ENCODE assay signal across 1 cellular context in the genomic region with DNA sequence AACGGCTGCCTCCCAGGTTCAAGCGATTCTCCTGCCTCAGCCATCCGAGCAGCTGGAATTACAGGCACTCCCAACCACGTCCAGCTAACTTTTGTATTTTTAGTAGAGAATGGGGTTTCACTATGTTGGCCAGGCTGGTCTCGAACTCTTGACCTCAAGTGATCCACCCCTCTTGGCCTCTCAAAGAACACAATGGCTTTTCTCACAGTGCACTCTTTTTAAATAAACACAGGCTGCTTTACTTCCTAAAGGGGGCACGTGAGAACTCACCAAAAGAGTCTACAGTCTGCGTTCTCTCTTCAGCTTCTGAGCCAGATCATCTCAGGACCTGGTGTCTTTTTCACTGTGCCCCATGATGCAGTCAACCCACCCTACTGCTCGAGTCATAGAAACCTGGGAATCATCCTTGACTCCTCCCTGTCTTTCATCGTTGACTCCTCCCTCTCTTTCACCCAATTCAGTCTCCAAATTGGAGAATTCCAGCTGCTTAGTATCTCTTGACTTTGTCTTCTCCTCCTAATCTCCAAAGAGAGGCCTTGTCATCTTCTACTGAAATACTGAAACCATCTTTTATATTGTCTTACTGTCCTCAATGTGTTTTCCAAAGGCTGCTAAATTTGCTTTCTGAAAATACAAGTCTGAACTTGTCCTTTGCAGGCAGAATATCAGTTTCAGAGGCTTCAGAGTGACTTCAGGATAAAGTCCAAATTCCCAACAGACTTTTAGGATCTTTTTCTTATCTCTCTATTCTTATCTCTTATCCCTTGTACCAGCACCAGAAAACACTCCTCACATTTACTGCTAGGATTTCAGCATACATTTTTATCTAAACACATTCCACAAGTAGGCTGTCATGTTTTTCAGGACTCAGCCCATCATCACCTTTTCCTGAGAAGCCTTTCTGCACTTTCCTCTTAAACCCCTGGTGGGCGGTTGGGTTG.
TF ChIP-seq lines count a peak whose summit lies in the region.

No MANE protein-coding gene starts in this region.

TF ChIP-seq in HepG2, 621 proteins besides CTCF, POLR2A, EP300 and RAD21 (continued from another document and continues in another):
- TF ChIP-seq, protein P1, sequence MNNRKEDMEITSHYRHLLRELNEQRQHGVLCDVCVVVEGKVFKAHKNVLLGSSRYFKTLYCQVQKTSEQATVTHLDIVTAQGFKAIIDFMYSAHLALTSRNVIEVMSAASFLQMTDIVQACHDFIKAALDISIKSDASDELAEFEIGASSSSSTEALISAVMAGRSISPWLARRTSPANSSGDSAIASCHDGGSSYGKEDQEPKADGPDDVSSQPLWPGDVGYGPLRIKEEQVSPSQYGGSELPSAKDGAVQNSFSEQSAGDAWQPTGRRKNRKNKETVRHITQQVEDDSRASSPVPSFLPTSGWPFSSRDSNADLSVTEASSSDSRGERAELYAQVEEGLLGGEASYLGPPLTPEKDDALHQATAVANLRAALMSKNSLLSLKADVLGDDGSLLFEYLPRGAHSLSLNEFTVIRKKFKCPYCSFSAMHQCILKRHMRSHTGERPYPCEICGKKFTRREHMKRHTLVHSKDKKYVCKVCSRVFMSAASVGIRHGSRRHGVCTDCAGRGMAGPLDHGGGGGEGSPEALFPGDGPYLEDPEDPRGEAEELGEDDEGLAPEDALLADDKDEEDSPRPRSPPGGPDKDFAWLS (CRISPR knock-in tag; IDR thresholded peaks at IDR 0.05; ENCODE audit: borderline replicate concordance) = no peak
- no peak for TF ChIP-seq MBNL3 (CRISPR knock-in tag; conservative IDR thresholded peaks at IDR 0.05)
- TF ChIP-seq, protein P2, sequence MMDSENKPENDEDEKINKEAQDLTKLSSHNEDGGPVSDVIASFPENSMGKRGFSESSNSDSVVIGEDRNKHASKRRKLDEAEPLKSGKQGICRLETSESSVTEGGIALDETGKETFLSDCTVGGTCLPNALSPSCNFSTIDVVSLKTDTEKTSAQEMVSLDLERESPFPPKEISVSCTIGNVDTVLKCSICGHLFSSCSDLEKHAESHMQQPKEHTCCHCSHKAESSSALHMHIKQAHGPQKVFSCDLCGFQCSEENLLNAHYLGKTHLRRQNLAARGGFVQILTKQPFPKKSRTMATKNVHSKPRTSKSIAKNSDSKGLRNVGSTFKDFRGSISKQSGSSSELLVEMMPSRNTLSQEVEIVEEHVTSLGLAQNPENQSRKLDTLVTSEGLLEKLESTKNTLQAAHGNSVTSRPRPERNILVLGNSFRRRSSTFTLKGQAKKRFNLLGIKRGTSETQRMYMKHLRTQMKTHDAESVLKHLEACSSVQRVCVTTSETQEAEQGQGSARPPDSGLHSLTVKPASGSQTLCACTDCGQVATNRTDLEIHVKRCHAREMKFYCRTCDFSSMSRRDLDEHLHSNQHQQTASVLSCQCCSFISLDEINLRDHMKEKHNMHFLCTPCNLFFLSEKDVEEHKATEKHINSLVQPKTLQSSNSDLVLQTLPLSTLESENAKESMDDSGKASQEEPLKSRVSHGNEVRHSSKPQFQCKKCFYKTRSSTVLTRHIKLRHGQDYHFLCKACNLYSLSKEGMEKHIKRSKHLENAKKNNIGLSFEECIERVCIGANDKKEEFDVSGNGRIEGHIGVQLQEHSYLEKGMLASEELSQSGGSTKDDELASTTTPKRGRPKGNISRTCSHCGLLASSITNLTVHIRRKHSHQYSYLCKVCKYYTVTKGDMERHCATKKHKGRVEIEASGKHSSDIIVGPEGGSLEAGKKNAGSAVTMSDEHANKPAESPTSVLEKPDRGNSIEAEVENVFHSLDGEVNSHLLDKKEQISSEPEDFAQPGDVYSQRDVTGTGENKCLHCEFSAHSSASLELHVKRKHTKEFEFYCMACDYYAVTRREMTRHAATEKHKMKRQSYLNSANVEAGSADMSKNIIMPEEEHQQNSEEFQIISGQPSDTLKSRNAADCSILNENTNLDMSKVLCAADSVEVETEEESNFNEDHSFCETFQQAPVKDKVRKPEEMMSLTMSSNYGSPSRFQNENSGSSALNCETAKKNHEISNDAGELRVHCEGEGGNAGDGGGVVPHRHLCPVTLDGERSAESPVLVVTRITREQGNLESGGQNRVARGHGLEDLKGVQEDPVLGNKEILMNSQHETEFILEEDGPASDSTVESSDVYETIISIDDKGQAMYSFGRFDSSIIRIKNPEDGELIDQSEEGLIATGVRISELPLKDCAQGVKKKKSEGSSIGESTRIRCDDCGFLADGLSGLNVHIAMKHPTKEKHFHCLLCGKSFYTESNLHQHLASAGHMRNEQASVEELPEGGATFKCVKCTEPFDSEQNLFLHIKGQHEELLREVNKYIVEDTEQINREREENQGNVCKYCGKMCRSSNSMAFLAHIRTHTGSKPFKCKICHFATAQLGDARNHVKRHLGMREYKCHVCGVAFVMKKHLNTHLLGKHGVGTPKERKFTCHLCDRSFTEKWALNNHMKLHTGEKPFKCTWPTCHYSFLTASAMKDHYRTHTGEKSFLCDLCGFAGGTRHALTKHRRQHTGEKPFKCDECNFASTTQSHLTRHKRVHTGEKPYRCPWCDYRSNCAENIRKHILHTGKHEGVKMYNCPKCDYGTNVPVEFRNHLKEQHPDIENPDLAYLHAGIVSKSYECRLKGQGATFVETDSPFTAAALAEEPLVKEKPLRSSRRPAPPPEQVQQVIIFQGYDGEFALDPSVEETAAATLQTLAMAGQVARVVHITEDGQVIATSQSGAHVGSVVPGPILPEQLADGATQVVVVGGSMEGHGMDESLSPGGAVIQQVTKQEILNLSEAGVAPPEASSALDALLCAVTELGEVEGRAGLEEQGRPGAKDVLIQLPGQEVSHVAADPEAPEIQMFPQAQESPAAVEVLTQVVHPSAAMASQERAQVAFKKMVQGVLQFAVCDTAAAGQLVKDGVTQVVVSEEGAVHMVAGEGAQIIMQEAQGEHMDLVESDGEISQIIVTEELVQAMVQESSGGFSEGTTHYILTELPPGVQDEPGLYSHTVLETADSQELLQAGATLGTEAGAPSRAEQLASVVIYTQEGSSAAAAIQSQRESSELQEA (CRISPR knock-in tag; IDR thresholded peaks at IDR 0.05; ENCODE audit: not compliant biosample characterization) = no peak
- no peak for TF ChIP-seq RELA (CRISPR knock-in tag; IDR thresholded peaks at IDR 0.05)
- peak; percentile 93 for TF ChIP-seq ZNF263 (CRISPR knock-in tag; IDR thresholded peaks at IDR 0.05)
- TF ChIP-seq HNF4A (CRISPR knock-in tag; IDR thresholded peaks at IDR 0.05) = peak; percentile 52; the same call in 1 of the 2 replicates
- TF ChIP-seq ATF7 (IDR thresholded peaks at IDR 0.05) = no peak
- no peak for TF ChIP-seq ATF7 (CRISPR knock-in tag; IDR thresholded peaks at IDR 0.05)
- TF ChIP-seq ZNF563 (CRISPR knock-in tag; IDR thresholded peaks at IDR 0.05) = no peak
- TF ChIP-seq, protein P3, sequence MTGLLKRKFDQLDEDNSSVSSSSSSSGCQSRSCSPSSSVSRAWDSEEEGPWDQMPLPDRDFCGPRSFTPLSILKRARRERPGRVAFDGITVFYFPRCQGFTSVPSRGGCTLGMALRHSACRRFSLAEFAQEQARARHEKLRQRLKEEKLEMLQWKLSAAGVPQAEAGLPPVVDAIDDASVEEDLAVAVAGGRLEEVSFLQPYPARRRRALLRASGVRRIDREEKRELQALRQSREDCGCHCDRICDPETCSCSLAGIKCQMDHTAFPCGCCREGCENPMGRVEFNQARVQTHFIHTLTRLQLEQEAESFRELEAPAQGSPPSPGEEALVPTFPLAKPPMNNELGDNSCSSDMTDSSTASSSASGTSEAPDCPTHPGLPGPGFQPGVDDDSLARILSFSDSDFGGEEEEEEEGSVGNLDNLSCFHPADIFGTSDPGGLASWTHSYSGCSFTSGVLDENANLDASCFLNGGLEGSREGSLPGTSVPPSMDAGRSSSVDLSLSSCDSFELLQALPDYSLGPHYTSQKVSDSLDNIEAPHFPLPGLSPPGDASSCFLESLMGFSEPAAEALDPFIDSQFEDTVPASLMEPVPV (CRISPR knock-in tag; IDR thresholded peaks at IDR 0.05) = no peak
- TF ChIP-seq ZNF138 (CRISPR knock-in tag; IDR thresholded peaks at IDR 0.05; ENCODE audit: low read depth) = no peak
- no peak for TF ChIP-seq ZNF878 (CRISPR knock-in tag; IDR thresholded peaks at IDR 0.05)
- TF ChIP-seq ZC3H13 (CRISPR knock-in tag; IDR thresholded peaks at IDR 0.05) = no peak
- 0 out of 2 replicates have a peak, but pooled peaks have one; percentile 43 for TF ChIP-seq ATF7-NPFF (CRISPR knock-in tag; IDR thresholded peaks at IDR 0.05; ENCODE audit: low read depth)
- no peak for TF ChIP-seq NFKBIZ (CRISPR knock-in tag; IDR thresholded peaks at IDR 0.05)
- TF ChIP-seq CENPT (CRISPR knock-in tag; IDR thresholded peaks at IDR 0.05; ENCODE audit: low read depth) = no peak
- TF ChIP-seq HNF1B (CRISPR knock-in tag; IDR thresholded peaks at IDR 0.05) = no peak; the same call in 1 of the 2 replicates
- TF ChIP-seq TEF (CRISPR knock-in tag; IDR thresholded peaks at IDR 0.05) = no peak
- TF ChIP-seq, protein P4, sequence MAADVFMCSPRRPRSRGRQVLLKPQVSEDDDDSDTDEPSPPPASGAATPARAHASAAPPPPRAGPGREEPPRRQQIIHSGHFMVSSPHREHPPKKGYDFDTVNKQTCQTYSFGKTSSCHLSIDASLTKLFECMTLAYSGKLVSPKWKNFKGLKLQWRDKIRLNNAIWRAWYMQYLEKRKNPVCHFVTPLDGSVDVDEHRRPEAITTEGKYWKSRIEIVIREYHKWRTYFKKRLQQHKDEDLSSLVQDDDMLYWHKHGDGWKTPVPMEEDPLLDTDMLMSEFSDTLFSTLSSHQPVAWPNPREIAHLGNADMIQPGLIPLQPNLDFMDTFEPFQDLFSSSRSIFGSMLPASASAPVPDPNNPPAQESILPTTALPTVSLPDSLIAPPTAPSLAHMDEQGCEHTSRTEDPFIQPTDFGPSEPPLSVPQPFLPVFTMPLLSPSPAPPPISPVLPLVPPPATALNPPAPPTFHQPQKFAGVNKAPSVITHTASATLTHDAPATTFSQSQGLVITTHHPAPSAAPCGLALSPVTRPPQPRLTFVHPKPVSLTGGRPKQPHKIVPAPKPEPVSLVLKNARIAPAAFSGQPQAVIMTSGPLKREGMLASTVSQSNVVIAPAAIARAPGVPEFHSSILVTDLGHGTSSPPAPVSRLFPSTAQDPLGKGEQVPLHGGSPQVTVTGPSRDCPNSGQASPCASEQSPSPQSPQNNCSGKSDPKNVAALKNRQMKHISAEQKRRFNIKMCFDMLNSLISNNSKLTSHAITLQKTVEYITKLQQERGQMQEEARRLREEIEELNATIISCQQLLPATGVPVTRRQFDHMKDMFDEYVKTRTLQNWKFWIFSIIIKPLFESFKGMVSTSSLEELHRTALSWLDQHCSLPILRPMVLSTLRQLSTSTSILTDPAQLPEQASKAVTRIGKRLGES (CRISPR knock-in tag; IDR thresholded peaks at IDR 0.05; ENCODE audit: borderline replicate concordance) = no peak
- no peak for TF ChIP-seq ZNF510 (CRISPR knock-in tag; IDR thresholded peaks at IDR 0.05; ENCODE audit: low read depth)
- TF ChIP-seq FOXC1 (CRISPR knock-in tag; IDR thresholded peaks at IDR 0.05; ENCODE audit: borderline replicate concordance) = 0 out of 2 replicates have a peak, but pooled peaks have one; percentile 20
- TF ChIP-seq, protein P5, sequence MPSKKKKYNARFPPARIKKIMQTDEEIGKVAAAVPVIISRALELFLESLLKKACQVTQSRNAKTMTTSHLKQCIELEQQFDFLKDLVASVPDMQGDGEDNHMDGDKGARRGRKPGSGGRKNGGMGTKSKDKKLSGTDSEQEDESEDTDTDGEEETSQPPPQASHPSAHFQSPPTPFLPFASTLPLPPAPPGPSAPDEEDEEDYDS (CRISPR knock-in tag; IDR thresholded peaks at IDR 0.05) = no peak
- no peak for TF ChIP-seq SOX6 (IDR thresholded peaks at IDR 0.05)
- TF ChIP-seq SOX6 (CRISPR knock-in tag; IDR thresholded peaks at IDR 0.05) = peak; percentile 71
- no peak for TF ChIP-seq ZFYVE20 (CRISPR knock-in tag; IDR thresholded peaks at IDR 0.05; ENCODE audit: borderline replicate concordance, low read depth)
- TF ChIP-seq ZNF557 (CRISPR knock-in tag; IDR thresholded peaks at IDR 0.05) = no peak
- peak; percentile 67; the same call in 1 of the 2 replicates for TF ChIP-seq ATF3 (CRISPR knock-in tag; IDR thresholded peaks at IDR 0.05)
- TF ChIP-seq HDAC1 (CRISPR knock-in tag; IDR thresholded peaks at IDR 0.05) = no peak
- TF ChIP-seq ZNF432 (CRISPR knock-in tag; IDR thresholded peaks at IDR 0.05; ENCODE audit: borderline replicate concordance) = no peak
- TF ChIP-seq, protein P6, sequence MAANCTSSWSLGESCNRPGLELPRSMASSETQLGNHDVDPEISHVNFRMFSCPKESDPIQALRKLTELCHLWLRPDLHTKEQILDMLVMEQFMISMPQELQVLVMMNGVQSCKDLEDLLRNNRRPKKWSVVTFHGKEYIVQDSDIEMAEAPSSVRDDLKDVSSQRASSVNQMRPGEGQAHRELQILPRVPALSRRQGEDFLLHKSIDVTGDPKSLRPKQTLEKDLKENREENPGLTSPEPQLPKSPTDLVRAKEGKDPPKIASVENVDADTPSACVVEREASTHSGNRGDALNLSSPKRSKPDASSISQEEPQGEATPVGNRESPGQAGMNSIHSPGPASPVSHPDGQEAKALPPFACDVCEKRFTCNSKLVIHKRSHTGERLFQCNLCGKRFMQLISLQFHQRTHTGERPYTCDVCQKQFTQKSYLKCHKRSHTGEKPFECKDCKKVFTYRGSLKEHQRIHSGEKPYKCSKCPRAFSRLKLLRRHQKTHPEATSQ (CRISPR knock-in tag; IDR thresholded peaks at IDR 0.05; ENCODE audit: borderline replicate concordance) = no peak
- TF ChIP-seq FOXK2 (IDR thresholded peaks at IDR 0.05) = no peak
- TF ChIP-seq MED8 (CRISPR knock-in tag; IDR thresholded peaks at IDR 0.05; ENCODE audit: insufficient replicate concordance) = no peak
- TF ChIP-seq ZNF253 (CRISPR knock-in tag; IDR thresholded peaks at IDR 0.05; ENCODE audit: borderline replicate concordance) = no peak
- TF ChIP-seq MXD1 (CRISPR knock-in tag; IDR thresholded peaks at IDR 0.05) = no peak
- no peak for TF ChIP-seq GATA4 (IDR thresholded peaks at IDR 0.05; ENCODE audit: borderline replicate concordance, low read depth)
- no peak for TF ChIP-seq ZNF724P (CRISPR knock-in tag; IDR thresholded peaks at IDR 0.05; ENCODE audit: borderline replicate concordance)
- TF ChIP-seq SP5 (CRISPR knock-in tag; IDR thresholded peaks at IDR 0.05; ENCODE audit: borderline replicate concordance, low read depth) = no peak
